2 cellular contexts compared by ENCODE assay signal in the genomic region with DNA sequence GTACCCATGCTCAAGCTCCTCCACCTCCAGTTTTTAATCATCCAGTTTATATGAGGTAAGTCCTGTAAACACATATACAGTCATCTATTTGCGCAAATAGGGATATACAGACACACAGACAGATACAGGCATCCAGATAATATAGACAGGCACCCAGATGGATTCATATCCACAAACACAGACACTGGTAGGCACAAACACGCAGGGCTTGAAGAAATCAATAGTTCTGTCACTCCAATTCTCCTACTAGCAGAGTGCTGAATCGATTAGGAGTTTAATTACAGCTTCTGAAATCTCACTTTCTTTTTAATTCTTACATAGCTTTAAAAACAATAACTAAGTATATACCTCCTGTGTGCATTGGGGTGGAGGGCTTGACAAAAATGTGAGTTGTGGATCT.
TF ChIP-seq lines count a peak whose summit lies in the region.

No MANE protein-coding gene starts in this region.

TF ChIP-seq in HepG2, 621 proteins besides CTCF, POLR2A, EP300 and RAD21:
- TF ChIP-seq JARID2 (CRISPR knock-in tag; IDR thresholded peaks at IDR 0.05; ENCODE audit: insufficient replicate concordance) (no peak), ZNF772 (CRISPR knock-in tag; IDR thresholded peaks at IDR 0.05) (no peak), SALL2 (CRISPR knock-in tag; IDR thresholded peaks at IDR 0.05) (no peak), TP53 (CRISPR knock-in tag; conservative IDR thresholded peaks at IDR 0.05) (no peak), ZNF629 (CRISPR knock-in tag; conservative IDR thresholded peaks at IDR 0.05) (no peak), EZH2 (conservative IDR thresholded peaks at IDR 0.05; ENCODE audit: low read depth, low read length) (no peak), SNRNP70 (IDR thresholded peaks at IDR 0.05; ENCODE audit: low read depth, low read length) (no peak), HDAC2 (CRISPR knock-in tag; IDR thresholded peaks at IDR 0.05) (no peak)
TF ChIP-seq in HepG2: peak in this region for 0.

TF ChIP-seq in IMR-90, 13 proteins besides CTCF, POLR2A, EP300 and RAD21:
- TF ChIP-seq CEBPB (IDR thresholded peaks at IDR 0.05; ENCODE audit: low read depth, low read length) (peak; percentile 15; the same call in 1 of the 2 replicates), ELK1 (IDR thresholded peaks at IDR 0.05; ENCODE audit: borderline replicate concordance, low read depth, low read length) (no peak)
TF ChIP-seq in IMR-90: peak in this region for 1.
